In the genomic region with DNA sequence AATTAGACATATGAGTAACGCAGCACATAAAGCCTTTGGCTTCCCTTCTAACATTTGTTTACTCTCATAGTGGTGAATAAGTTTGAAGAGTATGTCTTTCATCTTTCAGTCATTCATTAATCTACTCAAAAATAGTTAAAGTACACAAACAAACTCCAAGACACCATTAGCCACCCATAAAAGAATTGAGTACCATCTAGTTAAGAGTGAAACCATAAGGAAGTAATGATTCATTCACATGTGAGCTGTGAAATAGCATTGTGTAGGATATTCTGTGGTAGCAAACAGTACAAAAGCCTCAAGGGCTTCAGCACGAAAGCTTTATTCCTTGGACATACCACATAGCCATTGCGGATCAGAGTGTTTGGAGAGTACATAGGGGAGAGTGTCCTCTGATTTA, we compare ENCODE assay signal across 29 cellular contexts. TPM values are rescaled to one million over a fixed set of nuclear protein-coding genes. Genes with fewer than 3 reads are reported as not detected.
DNase-seq lines count a peak whose midpoint lies in the region; FAIRE-seq and TF ChIP-seq lines count a peak whose summit lies in the region.
"Had no signal": no experiment of that assay in that cellular context is flagged by ENCODE, and none has a peak within 500 bp of the region (broad histone marks: within the 10 kb centered on the region; RNA-seq: fewer than 3 reads in every experiment).

No MANE protein-coding gene starts in this region.

- no peak for FAIRE-seq in HTR-8/SVneo (lab: Jason Lieb, UNC)
- FAIRE-seq: colon, frontal cortex, GM18507 had no signal

- peaks cover 11% of the 10 kb centered on the region for H3K79me2 ChIP-seq in smooth muscle cell (ENCODE audit: low read depth)

- no peaks in the 10 kb centered on the region for H4K20me1 ChIP-seq in smooth muscle cell (ENCODE audit: low read depth)

- H3K36me3 ChIP-seq in smooth muscle cell (ENCODE audit: low read depth), result no peaks in the 10 kb centered on the region
- H3K36me3 ChIP-seq: esophagus squamous epithelium, HAP-1, right lobe of liver, upper lobe of left lung had no signal

- DNase-seq in NCI-H345 (lab: John Stamatoyannopoulos, UW) (peak; percentile 20), NCI-H345 treated with DMSO at 0.1 percent for 48 hours (lab: John Stamatoyannopoulos, UW; ENCODE audit: unreplicated experiment) (no peak), NCI-H2029 (lab: John Stamatoyannopoulos, UW) (peak; percentile 48), endothelial cell (ENCODE audit: low spot score) (no peak), smooth muscle cell (lab: John Stamatoyannopoulos, UW; ENCODE audit: unreplicated experiment) (no peak), NCI-H2081 treated with DMSO at 0.1 percent for 48 hours (lab: John Stamatoyannopoulos, UW) (no peak), HTR-8/SVneo (ENCODE audit: insufficient read length, low spot score) (no peak)
- no peak for DNase-seq in stimulated activated naive CD4-positive, alpha-beta T cell treated with Interleukin-2 at 50 U/mL for 16 hours (lab: John Stamatoyannopoulos, UW)
- DNase-seq: ACHN; activated B cell treated with CpG ODN at 0.5 μM for 24 hours; activated CD4-positive, alpha-beta T cell treated with anti-CD3 and anti-CD28 coated beads, Interleukin-2, amount 50 U/mL, for 4 hours; activated CD8-positive, alpha-beta memory T cell treated with anti-CD3 and anti-CD28 coated beads, Interleukin-2, amount 50 U/mL, for 48 hours; amygdala; BE2C; effector memory CD4-positive, alpha-beta T cell; esophagus squamous epithelium; NCI-H2227 treated with DMSO at 0.1 percent for 48 hours; NCI-H748 treated with DMSO at 0.1 percent for 48 hours; posterior cingulate gyrus; right lobe of liver; stimulated activated CD4-positive, alpha-beta T cell treated with anti-CD3 and anti-CD28 coated beads, Interleukin-12 subunit alpha, Interleukin-12 subunit beta, amount 100 ng/mL, for 4 hours; stimulated activated CD4-positive, alpha-beta T cell treated with anti-CD3 and anti-CD28 coated beads, Interleukin-4, amount 100 ng/mL, for 1 hour; substantia nigra; upper lobe of left lung had no signal

- H3K36me3 Mint-ChIP-seq in endothelial cell (ENCODE audit: low read depth, unreplicated experiment), result no peaks in the 10 kb centered on the region
- H3K36me3 Mint-ChIP-seq: activated naive CD4-positive, alpha-beta T cell treated with anti-CD3 and anti-CD28 coated beads, Interleukin-2, amount 50 U/mL, for 24 hours had no signal

- no peaks in the 10 kb centered on the region for H3K9me3 Mint-ChIP-seq in endothelial cell (ENCODE audit: unreplicated experiment)
- H3K9me3 Mint-ChIP-seq: activated B cell treated with CpG ODN at 0.5 μM for 24 hours; activated naive CD4-positive, alpha-beta T cell treated with anti-CD3 and anti-CD28 coated beads, Interleukin-2, amount 50 U/mL, for 24 hours had no signal

- no peaks in the 10 kb centered on the region for H3K9me3 ChIP-seq in smooth muscle cell (replicated peaks; ENCODE audit: low read depth)
- H3K9me3 ChIP-seq: BE2C, esophagus squamous epithelium, HAP-1, right lobe of liver, upper lobe of left lung had no signal

- no peaks in the 10 kb centered on the region for H3F3A ChIP-seq in smooth muscle cell (ENCODE audit: low read depth)

- no peak for TF ChIP-seq CTCF in endothelial cell (IDR thresholded peaks at IDR 0.05; ENCODE audit: unreplicated experiment)
- TF ChIP-seq CTCF in smooth muscle cell (IDR thresholded peaks at IDR 0.05; ENCODE audit: borderline replicate concordance, insufficient read depth, poor library complexity, severe bottlenecking), result no peak

- H3K9ac ChIP-seq in smooth muscle cell (ENCODE audit: low read depth), result no peak overlapping the region

- peak overlapping the region; percentile 1 for H3K4me2 ChIP-seq in smooth muscle cell

- no peaks in the 10 kb centered on the region for H3K27me3 Mint-ChIP-seq in endothelial cell (ENCODE audit: unreplicated experiment)
- H3K27me3 Mint-ChIP-seq: activated B cell treated with CpG ODN at 0.5 μM for 24 hours; activated naive CD4-positive, alpha-beta T cell treated with anti-CD3 and anti-CD28 coated beads, Interleukin-2, amount 50 U/mL, for 24 hours had no signal

- no peak overlapping the region for H3K4me3 Mint-ChIP-seq in endothelial cell (ENCODE audit: unreplicated experiment)
- H3K4me3 Mint-ChIP-seq: activated B cell treated with CpG ODN at 0.5 μM for 24 hours; activated naive CD4-positive, alpha-beta T cell treated with anti-CD3 and anti-CD28 coated beads, Interleukin-2, amount 50 U/mL, for 24 hours had no signal

- H3K4me1 ChIP-seq in smooth muscle cell (ENCODE audit: low read depth), result peaks cover 10% of the 10 kb centered on the region
- H3K4me1 ChIP-seq: esophagus squamous epithelium, HAP-1, right lobe of liver, upper lobe of left lung had no signal

- no peaks in the 10 kb centered on the region for H3K27me3 ChIP-seq in smooth muscle cell (ENCODE audit: low read depth)
- H3K27me3 ChIP-seq: BE2C, esophagus squamous epithelium, right lobe of liver, upper lobe of left lung had no signal

- peak overlapping the region; percentile 33 for H3K27ac Mint-ChIP-seq in endothelial cell (ENCODE audit: unreplicated experiment)
- H3K27ac Mint-ChIP-seq: activated B cell treated with CpG ODN at 0.5 μM for 24 hours; activated naive CD4-positive, alpha-beta T cell treated with anti-CD3 and anti-CD28 coated beads, Interleukin-2, amount 50 U/mL, for 24 hours had no signal

- peaks cover 29% of the 10 kb centered on the region for H3K4me1 Mint-ChIP-seq in endothelial cell (ENCODE audit: unreplicated experiment)
- H3K4me1 Mint-ChIP-seq: activated B cell treated with CpG ODN at 0.5 μM for 24 hours; activated naive CD4-positive, alpha-beta T cell treated with anti-CD3 and anti-CD28 coated beads, Interleukin-2, amount 50 U/mL, for 24 hours had no signal

- no peak overlapping the region for H2AFZ ChIP-seq in smooth muscle cell (ENCODE audit: low read depth)

- 40% methylated on average over 3 of the region's 3 CpGs for WGBS in smooth muscle cell (ENCODE audit: low lambda C conversion rate)

- no peak overlapping the region for H3K4me3 ChIP-seq in smooth muscle cell
- H3K4me3 ChIP-seq: esophagus squamous epithelium, HAP-1, right lobe of liver, upper lobe of left lung had no signal

- peak overlapping the region; percentile 48 for H3K27ac ChIP-seq in smooth muscle cell (ENCODE audit: low read depth)
- H3K27ac ChIP-seq: esophagus squamous epithelium, right lobe of liver, upper lobe of left lung had no signal

RNA-seq across cellular contexts. Expression of gene SYT1, which starts 13.9 kb away (rescaled TPM):
- total RNA-seq in endothelial cell (ENCODE audit: unreplicated experiment), result 13.0 TPM
- total RNA-seq in smooth muscle cell, result 10.2 and 12.5 TPM in 2 replicates
- 5.2 and 5.5 TPM in 2 replicates for polyA plus RNA-seq in smooth muscle cell

Comparison
In these comparisons a context has a peak if more than half of its experiments do, and no peak if none do; other contexts are left out.
1. DNase-seq: peak in NCI-H345 (single experiment) and NCI-H2029 (single experiment); none in NCI-H345 treated with DMSO at 0.1 percent for 48 hours (single experiment), endothelial cell (single experiment), smooth muscle cell (single experiment), NCI-H2081 treated with DMSO at 0.1 percent for 48 hours (single experiment), stimulated activated naive CD4-positive, alpha-beta T cell treated with Interleukin-2 at 50 U/mL for 16 hours (single experiment) and HTR-8/SVneo (single experiment).